8 cellular contexts compared by ENCODE assay signal in genomic region chr13:66994498-66995365, GRCh38.
DNase-seq lines count a peak whose midpoint lies in the region; ATAC-seq and TF ChIP-seq lines count a peak whose summit lies in the region.

No MANE protein-coding gene starts in this region.

- peaks cover 8% of the 10 kb centered on the region for H3K9me3 Mint-ChIP-seq in dendritic cell treated with granulocyte-macrophage colony-stimulating factor and Interleukin-4, amounts not matched to agents 40 ng/mL and 50 ng/mL, for 4 days
- H3K9me3 Mint-ChIP-seq in activated T-cell treated with anti-CD3 and anti-CD28 coated beads, Interleukin-2, amount 50 U/mL, for 72 hours: peaks cover 0 to 2% of the 10 kb centered on the region in 2 donors

- H3K27me3 Mint-ChIP-seq in dendritic cell treated with granulocyte-macrophage colony-stimulating factor and Interleukin-4, amounts not matched to agents 40 ng/mL and 50 ng/mL, for 4 days: no peaks in the 10 kb centered on the region
- H3K27me3 Mint-ChIP-seq in activated T-cell treated with anti-CD3 and anti-CD28 coated beads, Interleukin-2, amount 50 U/mL, for 72 hours (ENCODE audit: low read depth): no peaks in the 10 kb centered on the region

- peak overlapping the region; percentile 9 for H3K9ac ChIP-seq in smooth muscle cell (ENCODE audit: low read depth)

- no peaks in the 10 kb centered on the region for H3K79me2 ChIP-seq in smooth muscle cell (ENCODE audit: low read depth)

- H3K27ac Mint-ChIP-seq in dendritic cell treated with granulocyte-macrophage colony-stimulating factor and Interleukin-4, amounts not matched to agents 40 ng/mL and 50 ng/mL, for 4 days: no peak overlapping the region
- no peak overlapping the region for H3K27ac Mint-ChIP-seq in activated T-cell treated with anti-CD3 and anti-CD28 coated beads, Interleukin-2, amount 50 U/mL, for 72 hours

- DNase-seq in smooth muscle cell (lab: John Stamatoyannopoulos, UW; ENCODE audit: unreplicated experiment) (no peak), NCI-H748 treated with DMSO at 0.1 percent for 48 hours (lab: John Stamatoyannopoulos, UW) (no peak), GM03348 (ENCODE audit: low spot score) (no peak)
- no peak for DNase-seq in activated T-cell treated with anti-CD3 and anti-CD28 coated beads, Interleukin-2, amount 50 U/mL, for 72 hours
- no peak for DNase-seq in stimulated activated naive CD8-positive, alpha-beta T cell treated with anti-CD3 and anti-CD28 coated beads, Interleukin-15, Interleukin-2, amounts not matched to agents 100 U/mL and 50 U/mL, for 24 hours

- ATAC-seq in GM19438 (IDR thresholded peaks at IDR 0.05; ENCODE audit: low read depth, unreplicated experiment): peak; percentile 55
- peak; percentile 48 for ATAC-seq in HG03135 (IDR thresholded peaks at IDR 0.05; ENCODE audit: unreplicated experiment)
- no peak for ATAC-seq in activated T-cell treated with anti-CD3 and anti-CD28 coated beads, Interleukin-2, amount 50 U/mL, for 72 hours (replicated peaks in 1 of 2)
- ATAC-seq in stimulated activated naive CD8-positive, alpha-beta T cell treated with anti-CD3 and anti-CD28 coated beads, Interleukin-15, Interleukin-2, amounts not matched to agents 100 U/mL and 50 U/mL, for 24 hours: no peak

- H3K27me3 ChIP-seq in smooth muscle cell (ENCODE audit: low read depth): no peaks in the 10 kb centered on the region

- no peaks in the 10 kb centered on the region for H3K9me3 ChIP-seq in smooth muscle cell (replicated peaks; ENCODE audit: low read depth)

- H3K27ac ChIP-seq in smooth muscle cell (ENCODE audit: low read depth): no peak overlapping the region

- H3K4me2 ChIP-seq in smooth muscle cell: peak overlapping the region; percentile 83

- no peak for TF ChIP-seq CTCF in smooth muscle cell (IDR thresholded peaks at IDR 0.05; ENCODE audit: borderline replicate concordance, insufficient read depth, poor library complexity, severe bottlenecking)

- H3K36me3 Mint-ChIP-seq in dendritic cell treated with granulocyte-macrophage colony-stimulating factor and Interleukin-4, amounts not matched to agents 40 ng/mL and 50 ng/mL, for 4 days (ENCODE audit: low read depth): no peaks in the 10 kb centered on the region
- no peaks in the 10 kb centered on the region for H3K36me3 Mint-ChIP-seq in activated T-cell treated with anti-CD3 and anti-CD28 coated beads, Interleukin-2, amount 50 U/mL, for 72 hours (ENCODE audit: insufficient read depth in 2 of 2)

- no peaks in the 10 kb centered on the region for H4K20me1 ChIP-seq in smooth muscle cell (ENCODE audit: low read depth)

- H3K4me1 Mint-ChIP-seq in dendritic cell treated with granulocyte-macrophage colony-stimulating factor and Interleukin-4, amounts not matched to agents 40 ng/mL and 50 ng/mL, for 4 days (ENCODE audit: low read depth): no peaks in the 10 kb centered on the region
- H3K4me1 Mint-ChIP-seq in activated T-cell treated with anti-CD3 and anti-CD28 coated beads, Interleukin-2, amount 50 U/mL, for 72 hours (ENCODE audit: low read depth): peaks cover 6% of the 10 kb centered on the region

- H3K4me3 ChIP-seq in smooth muscle cell: peak overlapping the region; percentile 40

- H3K36me3 ChIP-seq in smooth muscle cell (ENCODE audit: low read depth): no peaks in the 10 kb centered on the region

- no peaks in the 10 kb centered on the region for H3K4me1 ChIP-seq in smooth muscle cell (ENCODE audit: low read depth)

- H3F3A ChIP-seq in smooth muscle cell (ENCODE audit: low read depth): no peaks in the 10 kb centered on the region

- intact Hi-C loops in dendritic cell treated with granulocyte-macrophage colony-stimulating factor and Interleukin-4, amounts not matched to agents 40 ng/mL and 50 ng/mL, for 4 days (cut with micrococcal nuclease): no loop called here

- peak overlapping the region; percentile 14 for H3K4me3 Mint-ChIP-seq in dendritic cell treated with granulocyte-macrophage colony-stimulating factor and Interleukin-4, amounts not matched to agents 40 ng/mL and 50 ng/mL, for 4 days
- no peak overlapping the region for H3K4me3 Mint-ChIP-seq in activated T-cell treated with anti-CD3 and anti-CD28 coated beads, Interleukin-2, amount 50 U/mL, for 72 hours

- WGBS in smooth muscle cell (ENCODE audit: low lambda C conversion rate): 81% methylated on average over 13 of the region's 13 CpGs

- peak overlapping the region; percentile 94 for H2AFZ ChIP-seq in smooth muscle cell (ENCODE audit: low read depth)

Comparison
In these comparisons a context has a peak if more than half of its experiments do, and no peak if none do; other contexts are left out.
1. ATAC-seq: peak in GM19438 (single experiment) and HG03135 (single experiment); none in activated T-cell treated with anti-CD3 and anti-CD28 coated beads, Interleukin-2, amount 50 U/mL, for 72 hours (0 of 2) and stimulated activated naive CD8-positive, alpha-beta T cell treated with anti-CD3 and anti-CD28 coated beads, Interleukin-15, Interleukin-2, amounts not matched to agents 100 U/mL and 50 U/mL, for 24 hours (single experiment).